ENCODE assay signal across 1 cellular context in genomic region chr16:57301126-57301817, GRCh38.
TF ChIP-seq lines count a peak whose summit lies in the region.

No MANE protein-coding gene starts in this region.

TF ChIP-seq in HepG2, 621 proteins besides CTCF, POLR2A, EP300 and RAD21:
- TF ChIP-seq ZNF34 (CRISPR knock-in tag; IDR thresholded peaks at IDR 0.05; ENCODE audit: borderline replicate concordance) (no peak), ZNF367 (CRISPR knock-in tag; IDR thresholded peaks at IDR 0.05; ENCODE audit: borderline replicate concordance) (no peak), MTF2 (CRISPR knock-in tag; IDR thresholded peaks at IDR 0.05; ENCODE audit: borderline replicate concordance) (no peak), SYNCRIP (IDR thresholded peaks at IDR 0.05; ENCODE audit: insufficient read depth, low read depth, low read length) (no peak), ZNF710 (CRISPR knock-in tag; IDR thresholded peaks at IDR 0.05; ENCODE audit: borderline replicate concordance) (no peak), CHD2 (IDR thresholded peaks at IDR 0.05; ENCODE audit: low read depth, low read length) (no peak), MLLT10 (CRISPR knock-in tag; IDR thresholded peaks at IDR 0.05) (no peak), KMT2A (CRISPR knock-in tag; IDR thresholded peaks at IDR 0.05) (no peak), ZNF790 (CRISPR knock-in tag; IDR thresholded peaks at IDR 0.05; ENCODE audit: borderline replicate concordance) (0 out of 2 replicates have a peak, but pooled peaks have one; percentile 50), ZNF546 (CRISPR knock-in tag; conservative IDR thresholded peaks at IDR 0.05) (no peak), ATF5 (CRISPR knock-in tag; IDR thresholded peaks at IDR 0.05; ENCODE audit: low read depth) (no peak), BCLAF1 (IDR thresholded peaks at IDR 0.05) (no peak), ZNF484 (CRISPR knock-in tag; IDR thresholded peaks at IDR 0.05; ENCODE audit: borderline replicate concordance, low read depth) (no peak), HMGA1 (CRISPR knock-in tag; conservative IDR thresholded peaks at IDR 0.05) (no peak), ZNF800 (CRISPR knock-in tag; IDR thresholded peaks at IDR 0.05) (no peak), ZNF781 (CRISPR knock-in tag; IDR thresholded peaks at IDR 0.05; ENCODE audit: borderline replicate concordance, not compliant biosample characterization) (no peak), NBN (conservative IDR thresholded peaks at IDR 0.05) (no peak), KDM5A (IDR thresholded peaks at IDR 0.05; ENCODE audit: borderline replicate concordance, low read length) (no peak), ZNF282 (IDR thresholded peaks at IDR 0.05; ENCODE audit: partially characterized antibody) (no peak), ZBTB33 (CRISPR knock-in tag; IDR thresholded peaks at IDR 0.05) (peak; percentile 64), LCORL (IDR thresholded peaks at IDR 0.05) (no peak), LCORL (CRISPR knock-in tag; IDR thresholded peaks at IDR 0.05) (no peak), ZNF556 (CRISPR knock-in tag; IDR thresholded peaks at IDR 0.05; ENCODE audit: borderline replicate concordance) (no peak), GTF2F1 (IDR thresholded peaks at IDR 0.05; ENCODE audit: low read length) (no peak), ZKSCAN1 (IDR thresholded peaks at IDR 0.05; ENCODE audit: low read length) (peak; percentile 90), CENPBD1 (CRISPR knock-in tag; IDR thresholded peaks at IDR 0.05; ENCODE audit: borderline replicate concordance, low read depth) (no peak), SCMH1 (CRISPR knock-in tag; IDR thresholded peaks at IDR 0.05; ENCODE audit: borderline replicate concordance) (no peak), BCL6 (CRISPR knock-in tag; IDR thresholded peaks at IDR 0.05) (no peak), ZNF749 (CRISPR knock-in tag; IDR thresholded peaks at IDR 0.05; ENCODE audit: borderline replicate concordance) (no peak), BRD4 (CRISPR knock-in tag; IDR thresholded peaks at IDR 0.05) (0 out of 2 replicates have a peak, but pooled peaks have one; percentile 17), RFXAP (CRISPR knock-in tag; IDR thresholded peaks at IDR 0.05; ENCODE audit: borderline replicate concordance) (no peak), NFE2L1 (CRISPR knock-in tag; IDR thresholded peaks at IDR 0.05; ENCODE audit: borderline replicate concordance) (no peak), SRY (CRISPR knock-in tag; IDR thresholded peaks at IDR 0.05) (0 out of 2 replicates have a peak, but pooled peaks have one; percentile 1), EED (CRISPR knock-in tag; IDR thresholded peaks at IDR 0.05) (no peak), SALL1 (CRISPR knock-in tag; IDR thresholded peaks at IDR 0.05) (no peak), ZNF615 (CRISPR knock-in tag; IDR thresholded peaks at IDR 0.05; ENCODE audit: borderline replicate concordance) (no peak), DMAP1 (CRISPR knock-in tag; IDR thresholded peaks at IDR 0.05) (no peak)
- TF ChIP-seq, protein P1, sequence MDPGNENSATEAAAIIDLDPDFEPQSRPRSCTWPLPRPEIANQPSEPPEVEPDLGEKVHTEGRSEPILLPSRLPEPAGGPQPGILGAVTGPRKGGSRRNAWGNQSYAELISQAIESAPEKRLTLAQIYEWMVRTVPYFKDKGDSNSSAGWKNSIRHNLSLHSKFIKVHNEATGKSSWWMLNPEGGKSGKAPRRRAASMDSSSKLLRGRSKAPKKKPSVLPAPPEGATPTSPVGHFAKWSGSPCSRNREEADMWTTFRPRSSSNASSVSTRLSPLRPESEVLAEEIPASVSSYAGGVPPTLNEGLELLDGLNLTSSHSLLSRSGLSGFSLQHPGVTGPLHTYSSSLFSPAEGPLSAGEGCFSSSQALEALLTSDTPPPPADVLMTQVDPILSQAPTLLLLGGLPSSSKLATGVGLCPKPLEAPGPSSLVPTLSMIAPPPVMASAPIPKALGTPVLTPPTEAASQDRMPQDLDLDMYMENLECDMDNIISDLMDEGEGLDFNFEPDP (CRISPR knock-in tag; conservative IDR thresholded peaks at IDR 0.05) = no peak
